ENCODE assay signal across 1 cellular context in the genomic region with DNA sequence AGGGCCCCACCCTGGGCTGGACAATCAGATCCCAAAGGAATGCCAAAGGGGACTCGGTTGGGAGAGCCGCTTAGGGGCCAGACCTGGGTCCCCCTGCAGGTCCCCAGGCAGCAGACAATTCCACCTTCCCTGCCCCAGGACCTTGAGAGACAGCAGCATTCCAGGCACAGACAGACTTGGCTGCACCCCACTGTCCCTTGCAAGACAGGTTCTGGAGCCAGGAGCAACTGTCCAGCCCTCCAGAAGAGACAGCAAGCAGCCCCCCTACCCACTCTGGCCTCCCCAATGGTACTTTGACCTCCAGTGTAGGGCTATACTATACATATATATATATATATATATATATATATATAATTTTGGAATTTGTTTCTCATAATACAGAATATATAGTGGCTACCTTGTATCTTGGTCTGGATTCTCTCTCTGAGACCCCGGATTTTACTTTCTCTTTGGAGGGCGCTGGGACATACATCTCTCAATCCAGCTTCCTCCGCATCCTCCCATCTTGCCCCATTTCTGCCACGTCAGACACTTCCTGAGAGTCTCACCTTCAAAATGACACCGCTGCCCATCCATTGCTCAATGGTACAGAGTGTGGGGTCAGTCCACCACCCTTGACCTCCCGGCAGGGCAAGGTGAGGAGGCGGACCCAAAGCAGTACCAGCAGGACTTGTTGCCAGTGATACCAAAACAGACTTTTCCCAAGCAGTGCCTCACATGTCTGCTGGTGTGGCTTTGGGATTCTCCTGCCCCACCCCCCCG.
TF ChIP-seq lines count a peak whose summit lies in the region.

No MANE protein-coding gene starts in this region.

TF ChIP-seq in K562, 482 proteins besides CTCF, POLR2A, EP300 and RAD21 (continued from another document):
- TF ChIP-seq HMGN3 (IDR thresholded peaks at IDR 0.05; ENCODE audit: borderline replicate concordance, extremely low read depth, insufficient read length, low read depth, low read length) = no peak
TF ChIP-seq in K562: peak in this region for 13.
